Comparison of ENCODE assay signal across 8 cellular contexts in the genomic region with DNA sequence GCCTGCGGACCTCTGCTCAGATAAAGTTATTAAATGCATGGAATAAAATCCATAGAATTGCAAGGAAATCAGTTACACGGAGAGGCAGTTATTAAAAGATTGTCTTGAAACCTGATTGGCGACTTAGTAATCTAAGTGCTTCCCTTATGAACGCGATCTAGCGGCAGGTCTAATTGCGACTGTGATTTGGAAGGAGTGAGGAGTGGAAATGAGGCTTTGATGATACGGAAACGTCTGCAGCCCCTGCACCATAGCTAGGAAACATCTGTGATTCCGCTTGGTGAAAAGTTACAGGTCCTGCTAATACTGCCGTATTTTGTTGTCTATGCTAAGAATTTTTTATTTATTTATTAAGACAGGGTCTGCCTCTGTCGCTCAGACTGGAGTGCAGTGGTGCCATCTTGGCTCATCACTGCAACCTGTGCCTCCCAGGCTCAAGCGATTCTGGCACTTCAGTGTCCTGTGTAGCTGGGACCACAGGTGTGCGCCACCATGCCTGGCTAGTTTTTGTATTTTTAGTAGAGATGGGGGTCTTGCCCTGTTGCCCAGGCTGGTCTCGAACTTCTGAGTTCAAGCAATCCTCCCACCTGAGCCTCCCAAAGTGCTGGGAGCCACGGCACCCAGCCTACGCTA. TPM values are rescaled to one million over a fixed set of nuclear protein-coding genes. Genes with fewer than 3 reads are reported as not detected.
DNase-seq lines count a peak whose midpoint lies in the region; ATAC-seq and TF ChIP-seq lines count a peak whose summit lies in the region.

No MANE protein-coding gene starts in this region.

- DNase-seq in BE2C = no peak
- DNase-seq in colonic mucosa = no peak
- DNase-seq in naive thymus-derived CD4-positive, alpha-beta T cell = no peak
- DNase-seq in SK-N-DZ (ENCODE audit: low spot score) = no peak
- DNase-seq in DMS53 (lab: John Stamatoyannopoulos, UW) = no peak
- DNase-seq in NCI-H345 (lab: John Stamatoyannopoulos, UW) = no peak

- no peaks in the 10 kb centered on the region for H3K9me2 ChIP-seq in Loucy (replicated peaks; ENCODE audit: low read depth, low read length)

- peak overlapping the region; percentile 96 for H3K4me2 ChIP-seq in Loucy (ENCODE audit: low read depth, low read length, poor library complexity, severe bottlenecking)

- peaks cover 4% of the 10 kb centered on the region for H4K20me1 ChIP-seq in Loucy (ENCODE audit: insufficient read depth, low read length, poor library complexity, severe bottlenecking)

- H3K9me3 Mint-ChIP-seq in naive thymus-derived CD4-positive, alpha-beta T cell = peaks cover 0 to 12% (median 0%) of the 10 kb centered on the region in 11 donors

- peak overlapping the region; percentile 83 for H3K9ac ChIP-seq in Loucy (ENCODE audit: low read depth, low read length, poor library complexity, severe bottlenecking)
- peak overlapping the region; percentile 98 to 99 for H3K9ac ChIP-seq in colonic mucosa (ENCODE audit: low read depth in 2 of 2, low read length in 2 of 2)

- H2AFZ ChIP-seq in Loucy (ENCODE audit: low read length) = 0 out of 2 replicates have a peak overlapping the region, but pooled peaks have one; percentile 87

- peaks cover 0 to 9% (median 7%) of the 10 kb centered on the region in 5 donors for H3K36me3 Mint-ChIP-seq in naive thymus-derived CD4-positive, alpha-beta T cell

- peak overlapping the region; percentile 38 to 88 (median 73) for H3K27ac Mint-ChIP-seq in naive thymus-derived CD4-positive, alpha-beta T cell

- intact Hi-C loops in colonic mucosa (cut with DNase I) = loop anchor here (5.0 kb wide), 2 partner anchors 67 to 102 kb away; no protein-coding TSS in a partner anchor
- intact Hi-C loops in naive thymus-derived CD4-positive, alpha-beta T cell (cut with micrococcal nuclease) = no loop called here

- H3K9me3 ChIP-seq in BE2C (no peaks in the 10 kb centered on the region), Loucy (ENCODE audit: insufficient read depth, low read depth, low read length) (no peaks in the 10 kb centered on the region), colonic mucosa (no peaks in the 10 kb centered on the region)
- no peaks in the 10 kb centered on the region for H3K9me3 ChIP-seq in naive thymus-derived CD4-positive, alpha-beta T cell (ENCODE audit: control insufficient read depth in 2 of 3, low read length in 3 of 3)

- peaks cover 24% of the 10 kb centered on the region for H3K79me2 ChIP-seq in Loucy (ENCODE audit: insufficient read depth, low read length)

- TF ChIP-seq CTCF in BE2C (IDR thresholded peaks at IDR 0.05; ENCODE audit: low read depth, low read length) (no peak), Loucy (conservative IDR thresholded peaks at IDR 0.05; ENCODE audit: low read length) (no peak), colonic mucosa (IDR thresholded peaks at IDR 0.05) (no peak)

- H3K36me3 ChIP-seq in BE2C = peaks cover 22% of the 10 kb centered on the region
- H3K36me3 ChIP-seq in Loucy (ENCODE audit: insufficient read depth, low read length) = peaks cover 6% of the 10 kb centered on the region; the same call in 1 of the 2 replicates
- peaks cover 7% of the 10 kb centered on the region for H3K36me3 ChIP-seq in colonic mucosa
- H3K36me3 ChIP-seq in naive thymus-derived CD4-positive, alpha-beta T cell (ENCODE audit: control insufficient read depth in 2 of 3, insufficient read depth in 3 of 3, low read length in 3 of 3) = peaks cover 3 to 32% (median 5%) of the 10 kb centered on the region in 3 experiments

- ATAC-seq in naive thymus-derived CD4-positive, alpha-beta T cell = no peak
- ATAC-seq in activated CD4-positive, CD25-positive, alpha-beta regulatory T cell treated with anti-CD3 and anti-CD28 coated beads, Interleukin-2, amount 50 U/mL, for 24 hours = no peak

- peaks cover 12 to 37% (median 26%) of the 10 kb centered on the region in 7 donors for H3K4me1 Mint-ChIP-seq in naive thymus-derived CD4-positive, alpha-beta T cell

- peak overlapping the region; percentile 78 for H3K27ac ChIP-seq in colonic mucosa
- H3K27ac ChIP-seq in naive thymus-derived CD4-positive, alpha-beta T cell (ENCODE audit: low read depth, low read length) = peak overlapping the region; percentile 76

- H3F3A ChIP-seq in Loucy (ENCODE audit: low read depth) = no peaks in the 10 kb centered on the region

- H3K4me3 ChIP-seq in BE2C (ENCODE audit: low read depth, low read length) (peak overlapping the region; percentile 78), Loucy (ENCODE audit: low read length, poor library complexity, severe bottlenecking) (peak overlapping the region; percentile 96), colonic mucosa (peak overlapping the region; percentile 99)
- H3K4me3 ChIP-seq in naive thymus-derived CD4-positive, alpha-beta T cell (ENCODE audit: low read length) = peak overlapping the region; percentile 92

- H3K27me3 Mint-ChIP-seq in naive thymus-derived CD4-positive, alpha-beta T cell = peaks cover 0 to 10% (median 3%) of the 10 kb centered on the region in 5 donors

- H3K4me1 ChIP-seq in BE2C = no peaks in the 10 kb centered on the region
- peaks cover 5% of the 10 kb centered on the region for H3K4me1 ChIP-seq in Loucy (ENCODE audit: insufficient read depth, low read length, poor library complexity, severe bottlenecking)
- H3K4me1 ChIP-seq in colonic mucosa = peaks cover 6% of the 10 kb centered on the region
- peaks cover 5 to 9% of the 10 kb centered on the region in 2 donors for H3K4me1 ChIP-seq in naive thymus-derived CD4-positive, alpha-beta T cell (ENCODE audit: control insufficient read depth in 2 of 2, insufficient read depth in 2 of 2, low read length in 2 of 2)

- CTCF ChIA-PET in naive thymus-derived CD4-positive, alpha-beta T cell (lab: Charles Lee) = no interaction called here

- POLR2A ChIA-PET in naive thymus-derived CD4-positive, alpha-beta T cell (lab: Charles Lee) = interaction anchor here (0.7 to 1.0 kb wide), 3 partner anchors 55 to 115 kb away, joined by 3 read pairs; partner anchors contain the start of gene CIRBP

- H3K27me3 ChIP-seq in BE2C (no peaks in the 10 kb centered on the region), Loucy (ENCODE audit: insufficient read depth, low read length, poor library complexity, severe bottlenecking) (no peaks in the 10 kb centered on the region), colonic mucosa (no peaks in the 10 kb centered on the region)
- H3K27me3 ChIP-seq in naive thymus-derived CD4-positive, alpha-beta T cell (ENCODE audit: control insufficient read depth in 2 of 2, insufficient read depth in 2 of 2, low read length in 2 of 2) = no peaks in the 10 kb centered on the region

- H3K4me3 Mint-ChIP-seq in naive thymus-derived CD4-positive, alpha-beta T cell = peak overlapping the region; percentile 81 to 99 (median 90)

RNA-seq across cellular contexts. Expression of gene NDUFS7, which starts 0.9 kb away (rescaled TPM):
- 569 TPM for polyA plus RNA-seq in BE2C (2012; ENCODE audit: insufficient read depth, insufficient read length, low read depth)
- total RNA-seq in colonic mucosa = 100 to 1,000 TPM; 192 to 244 TPM
- total RNA-seq in naive thymus-derived CD4-positive, alpha-beta T cell = 100 to 1,000 TPM in 1 of 5 experiments, 10 to 100 TPM in 4; 48.4 to 101 (median 68.0) TPM
- polyA plus RNA-seq in naive thymus-derived CD4-positive, alpha-beta T cell = 100 to 1,000 TPM; 182 to 232 TPM
- 265 and 282 TPM in 2 replicates for polyA plus RNA-seq in SK-N-DZ (2014; cell fraction: cytosol; rRNA removed)
- 151 and 255 TPM in 2 replicates for polyA plus RNA-seq in SK-N-DZ (2014; cell fraction: nucleus; rRNA removed)

RNA-seq across cellular contexts. Expression of gene GAMT, which starts 16.7 kb away (rescaled TPM):
- polyA plus RNA-seq in BE2C (2012; ENCODE audit: insufficient read depth, insufficient read length, low read depth) = 17.9 TPM
- total RNA-seq in colonic mucosa = 1 to 10 TPM; 3.3 to 3.7 TPM
- 10 to 100 TPM; 10.9 to 24.2 (median 17.5) TPM for total RNA-seq in naive thymus-derived CD4-positive, alpha-beta T cell
- polyA plus RNA-seq in naive thymus-derived CD4-positive, alpha-beta T cell = 10 to 100 TPM; 29.3 to 32.3 TPM
- 103 and 115 TPM in 2 replicates for polyA plus RNA-seq in SK-N-DZ (2014; cell fraction: cytosol; rRNA removed)
- 76.5 and 79.9 TPM in 2 replicates for polyA plus RNA-seq in SK-N-DZ (2014; cell fraction: nucleus; rRNA removed)

RNA-seq across cellular contexts. Expression of gene DAZAP1, which starts 22.8 kb away (rescaled TPM):
- 146 TPM for polyA plus RNA-seq in BE2C (2012; ENCODE audit: insufficient read depth, insufficient read length, low read depth)
- 100 to 1,000 TPM in 1 of 2 donors, 10 to 100 TPM in 1; 92.9 to 210 TPM for total RNA-seq in colonic mucosa
- total RNA-seq in naive thymus-derived CD4-positive, alpha-beta T cell = 100 to 1,000 TPM; 129 to 227 (median 144) TPM
- 1 to 10 TPM; 5.0 to 5.7 TPM for polyA plus RNA-seq in naive thymus-derived CD4-positive, alpha-beta T cell
- 169 and 201 TPM in 2 replicates for polyA plus RNA-seq in SK-N-DZ (2014; cell fraction: cytosol; rRNA removed)
- 133 and 197 TPM in 2 replicates for polyA plus RNA-seq in SK-N-DZ (2014; cell fraction: nucleus; rRNA removed)

RNA-seq across cellular contexts. Expression of gene RPS15, which starts 53.6 kb away (rescaled TPM):
- 4,587 TPM for polyA plus RNA-seq in BE2C (2012; ENCODE audit: insufficient read depth, insufficient read length, low read depth)
- total RNA-seq in colonic mucosa = 1,000 to 10,000 TPM; 1,055 to 1,445 TPM
- total RNA-seq in naive thymus-derived CD4-positive, alpha-beta T cell = 1,000 to 10,000 TPM; 1,300 to 2,097 (median 2,012) TPM
- polyA plus RNA-seq in naive thymus-derived CD4-positive, alpha-beta T cell = 1,000 to 10,000 TPM; 3,657 to 3,761 TPM
- 4,048 and 6,099 TPM in 2 replicates for polyA plus RNA-seq in SK-N-DZ (2014; cell fraction: cytosol; rRNA removed)
- 3,447 and 8,602 TPM in 2 replicates for polyA plus RNA-seq in SK-N-DZ (2014; cell fraction: nucleus; rRNA removed)
